Comparison of ENCODE assay signal across 8 cellular contexts in the genomic region with DNA sequence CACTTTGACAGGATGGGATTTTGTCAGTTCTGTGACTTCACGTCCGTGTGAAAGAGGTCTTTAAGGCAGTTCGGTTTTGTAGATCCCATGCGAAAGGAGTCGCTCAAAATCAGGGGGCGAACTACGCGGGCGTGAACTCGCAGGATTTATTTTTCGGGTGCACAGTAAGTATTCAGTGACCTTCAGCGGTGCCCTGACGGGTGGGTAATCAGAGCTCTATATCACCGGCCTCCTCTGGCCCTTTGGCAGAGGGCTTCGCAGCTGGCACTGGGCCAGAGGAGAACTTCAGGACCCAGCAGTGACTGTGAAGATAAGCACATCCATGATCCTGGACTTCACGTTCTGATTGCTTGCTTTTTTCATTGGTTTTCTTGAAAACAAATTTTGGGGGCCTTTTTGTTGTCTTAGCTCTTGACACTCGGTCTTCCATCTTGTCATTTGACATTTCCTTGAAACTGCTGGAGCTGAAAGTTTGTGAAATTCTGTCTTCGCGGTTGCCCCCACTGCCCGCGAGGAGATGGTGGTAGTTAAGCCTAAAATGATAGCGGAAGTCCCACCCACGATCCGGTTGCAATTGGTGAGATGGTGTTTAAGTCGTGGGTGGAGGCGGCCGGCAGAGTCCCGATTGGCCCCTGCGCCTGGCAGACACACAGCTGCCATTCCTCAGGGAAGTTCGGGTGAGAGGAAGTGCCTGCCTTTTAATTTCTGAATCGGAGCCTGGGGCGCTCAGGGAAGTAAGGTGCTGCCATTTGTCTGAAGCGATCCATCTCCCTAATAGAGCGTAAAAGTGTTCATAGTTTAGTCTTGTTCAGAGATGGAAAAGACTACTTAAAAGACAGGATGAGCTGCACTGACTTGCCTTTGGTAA. TPM values are rescaled to one million over a fixed set of nuclear protein-coding genes. Genes with fewer than 3 reads are reported as not detected.
DNase-seq lines count a peak whose midpoint lies in the region; ATAC-seq and TF ChIP-seq lines count a peak whose summit lies in the region.

A gene (minus strand): TSS at position 535 of the 868 bp plus-strand sequence. CDS start 872 bp downstream, outside the sequence.

- WGBS in thymus, result under 1% methylated on average over 34 of the region's 34 CpGs

- peak within 1 kb of the TSS; percentile 35 for H2AFZ ChIP-seq in SU-DHL-6 (ENCODE audit: low read depth, low read length, severe bottlenecking)

- peak within 1 kb of the TSS; percentile 94 for H3K27ac Mint-ChIP-seq in activated naive CD8-positive, alpha-beta T cell treated with anti-CD3 and anti-CD28 coated beads, Interleukin-2, amount 10 ng/mL, durations not matched to agents 7 days and 5 days
- peak within 1 kb of the TSS; percentile 92 for H3K27ac Mint-ChIP-seq in osteocyte (ENCODE audit: unreplicated experiment)

- no peaks in the 10 kb centered on the region for H3K9me3 ChIP-seq in SU-DHL-6 (ENCODE audit: insufficient read depth, low read length)
- H3K9me3 ChIP-seq in thymus (ENCODE audit: control insufficient read depth), result no peaks in the 10 kb centered on the region

- H3K36me3 ChIP-seq in SU-DHL-6 (ENCODE audit: low read length), result peaks cover 2% of the 10 kb centered on the region
- peaks cover under 1% of the 10 kb centered on the region for H3K36me3 ChIP-seq in thymus (ENCODE audit: control insufficient read depth, insufficient read depth)

- intact Hi-C loops in head of caudate nucleus (cut with DNase I), result loop anchor here (2.0 to 5.0 kb wide), 2 partner anchors 114 to 356 kb away; a partner anchor contains a TSS

- H3K4me1 Mint-ChIP-seq in activated naive CD8-positive, alpha-beta T cell treated with anti-CD3 and anti-CD28 coated beads, Interleukin-2, amount 10 ng/mL, durations not matched to agents 7 days and 5 days, result peaks cover 44% of the 10 kb centered on the region
- H3K4me1 Mint-ChIP-seq in osteocyte (ENCODE audit: unreplicated experiment), result peaks cover 41% of the 10 kb centered on the region

- H3K27ac ChIP-seq in SU-DHL-6 (ENCODE audit: low read depth, low read length) (peak within 1 kb of the TSS; percentile 79), thymus (ENCODE audit: low read depth) (peak within 1 kb of the TSS; percentile 95)

- TF ChIP-seq CTCF in SU-DHL-6 (IDR thresholded peaks at IDR 0.05; ENCODE audit: insufficient read depth, low read length, poor library complexity, severe bottlenecking), result no peak
- no peak for TF ChIP-seq CTCF in osteocyte (IDR thresholded peaks at IDR 0.05)

- peak within 1 kb of the TSS; percentile 98 for H3K4me3 Mint-ChIP-seq in activated naive CD8-positive, alpha-beta T cell treated with anti-CD3 and anti-CD28 coated beads, Interleukin-2, amount 10 ng/mL, durations not matched to agents 7 days and 5 days
- peak within 1 kb of the TSS; percentile 93 for H3K4me3 Mint-ChIP-seq in osteocyte (ENCODE audit: unreplicated experiment)

- H3K4me3 ChIP-seq in GM08714 (ENCODE audit: low read length) (peak within 1 kb of the TSS; percentile 78), SU-DHL-6 (ENCODE audit: insufficient read depth, low read length, poor library complexity, severe bottlenecking) (peak within 1 kb of the TSS; percentile 90), thymus (ENCODE audit: low read length) (peak within 1 kb of the TSS; percentile 78)

- no peaks in the 10 kb centered on the region for H3K9me2 ChIP-seq in SU-DHL-6 (replicated peaks; ENCODE audit: insufficient read depth, low read length)

- peaks cover 9% of the 10 kb centered on the region; the same call in 1 of the 2 replicates for H3F3A ChIP-seq in SU-DHL-6 (ENCODE audit: insufficient read depth)

- ATAC-seq in HG02610 (IDR thresholded peaks at IDR 0.05; ENCODE audit: unreplicated experiment), result peak; percentile 64
- peak; percentile 61 for ATAC-seq in activated naive CD8-positive, alpha-beta T cell treated with anti-CD3 and anti-CD28 coated beads, Interleukin-2, amount 10 ng/mL, durations not matched to agents 7 days and 5 days (ENCODE audit: low read depth)

- H3K27me3 ChIP-seq in SU-DHL-6 (ENCODE audit: low read length), result no peaks in the 10 kb centered on the region
- no peaks in the 10 kb centered on the region for H3K27me3 ChIP-seq in thymus (ENCODE audit: control insufficient read depth, insufficient read depth)

- peaks cover 76% of the 10 kb centered on the region for H3K79me2 ChIP-seq in SU-DHL-6 (ENCODE audit: insufficient read depth, low read length)

- H3K27me3 Mint-ChIP-seq in activated naive CD8-positive, alpha-beta T cell treated with anti-CD3 and anti-CD28 coated beads, Interleukin-2, amount 10 ng/mL, durations not matched to agents 7 days and 5 days, result no peaks in the 10 kb centered on the region
- H3K27me3 Mint-ChIP-seq in osteocyte (ENCODE audit: unreplicated experiment), result no peaks in the 10 kb centered on the region

- H3K4me1 ChIP-seq in thymus (ENCODE audit: control insufficient read depth, insufficient read depth, low read length), result peaks cover 8% of the 10 kb centered on the region

- peak within 1 kb of the TSS; percentile 88 for H3K4me2 ChIP-seq in SU-DHL-6 (ENCODE audit: low read depth, low read length, poor library complexity, severe bottlenecking)

- H4K20me1 ChIP-seq in SU-DHL-6 (ENCODE audit: low read depth, low read length), result no peaks in the 10 kb centered on the region; the same call in 1 of the 2 replicates

- peak within 1 kb of the TSS; percentile 99 for H3K9ac ChIP-seq in SU-DHL-6 (ENCODE audit: low read length)

- POLR2A ChIA-PET in activated naive CD8-positive, alpha-beta T cell treated with anti-CD3 and anti-CD28 coated beads, Interleukin-2, amount 10 ng/mL, durations not matched to agents 7 days and 5 days (lab: Charles Lee), result interaction anchor here (0.6 to 3.5 kb wide), 5 partner anchors 11 to 404 kb away, joined by 3 to 45 read pairs (median 3); a partner anchor contains a TSS

- DNase-seq in NCI-H1105 (lab: John Stamatoyannopoulos, UW), result peak; percentile 89
- peak; percentile 78 for DNase-seq in activated naive CD8-positive, alpha-beta T cell treated with anti-CD3 and anti-CD28 coated beads, Interleukin-2, amount 10 ng/mL, durations not matched to agents 7 days and 5 days
- DNase-seq in head of caudate nucleus, result peak; percentile 91 to 98 (median 96)
- DNase-seq in osteocyte (ENCODE audit: extremely low spot score, unreplicated experiment), result peak; percentile 93

- H3K36me3 Mint-ChIP-seq in activated naive CD8-positive, alpha-beta T cell treated with anti-CD3 and anti-CD28 coated beads, Interleukin-2, amount 10 ng/mL, durations not matched to agents 7 days and 5 days, result peaks cover 16% of the 10 kb centered on the region
- H3K36me3 Mint-ChIP-seq in osteocyte (ENCODE audit: unreplicated experiment), result peaks cover 6% of the 10 kb centered on the region

- no peaks in the 10 kb centered on the region for H3K9me3 Mint-ChIP-seq in activated naive CD8-positive, alpha-beta T cell treated with anti-CD3 and anti-CD28 coated beads, Interleukin-2, amount 10 ng/mL, durations not matched to agents 7 days and 5 days
- H3K9me3 Mint-ChIP-seq in osteocyte (ENCODE audit: unreplicated experiment), result no peaks in the 10 kb centered on the region

RNA-seq across cellular contexts. Expression of the gene that starts here (rescaled TPM):
- total RNA-seq in activated naive CD8-positive, alpha-beta T cell treated with anti-CD3 and anti-CD28 coated beads, Interleukin-2, amount 10 ng/mL, durations not matched to agents 7 days and 5 days, result 10 to 100 TPM; 39.8 to 41.6 TPM
- 33.9 and 36.4 TPM in 2 replicates for total RNA-seq in osteocyte
- polyA plus RNA-seq in thymus, result 48.3 TPM

Comparison
In these comparisons a context has a peak if more than half of its experiments do, and no peak if none do; other contexts are left out.
1. Peak in every context shown above with its lines: DNase-seq, ATAC-seq, H3K4me3 ChIP-seq and H3K27ac ChIP-seq.